ENCODE assay signal across 8 cellular contexts in genomic region chr3:186932281-186933181, GRCh38. TPM values are rescaled to one million over a fixed set of nuclear protein-coding genes. Genes with fewer than 3 reads are reported as not detected.
DNase-seq lines count a peak whose midpoint lies in the region; ATAC-seq lines count a peak whose summit lies in the region.

No MANE protein-coding gene starts in this region.

- H3K9me3 ChIP-seq in ectodermal cell (ENCODE audit: control insufficient read depth, low read length) = no peaks in the 10 kb centered on the region

- peak overlapping the region; percentile 96 for H3K4me3 Mint-ChIP-seq in natural killer cell treated with Interleukin-12 subunit alpha and Interleukin-12 subunit beta and Interleukin-15 and Interleukin-18, amount 100 ng/mL, for 72 hours

- no peak for ATAC-seq in natural killer cell treated with Interleukin-12 subunit alpha and Interleukin-12 subunit beta and Interleukin-15 and Interleukin-18, amount 100 ng/mL, for 72 hours
- no peak for ATAC-seq in GM18858 (IDR thresholded peaks at IDR 0.05; ENCODE audit: unreplicated experiment)
- no peak for ATAC-seq in GM21619 (IDR thresholded peaks at IDR 0.05; ENCODE audit: unreplicated experiment)

- H3K4me1 Mint-ChIP-seq in natural killer cell treated with Interleukin-12 subunit alpha and Interleukin-12 subunit beta and Interleukin-15 and Interleukin-18, amount 100 ng/mL, for 72 hours (ENCODE audit: low read depth in 2 of 2) = peaks cover 57 to 62% of the 10 kb centered on the region in 2 donors

- peak overlapping the region; percentile 86 to 91 for H3K27ac Mint-ChIP-seq in natural killer cell treated with Interleukin-12 subunit alpha and Interleukin-12 subunit beta and Interleukin-15 and Interleukin-18, amount 100 ng/mL, for 72 hours

- peaks cover 3% of the 10 kb centered on the region for H3K27me3 ChIP-seq in ectodermal cell (ENCODE audit: control insufficient read depth, insufficient read depth, low read length, poor library complexity, severe bottlenecking)

- peaks cover 13% of the 10 kb centered on the region for H3K4me1 ChIP-seq in ectodermal cell (ENCODE audit: control insufficient read depth, insufficient read depth, low read length)

- no peaks in the 10 kb centered on the region for H3K9me3 Mint-ChIP-seq in natural killer cell treated with Interleukin-12 subunit alpha and Interleukin-12 subunit beta and Interleukin-15 and Interleukin-18, amount 100 ng/mL, for 72 hours

- H3K36me3 ChIP-seq in ectodermal cell (ENCODE audit: control insufficient read depth, insufficient read depth, low read length) = no peaks in the 10 kb centered on the region

- H3K27me3 Mint-ChIP-seq in natural killer cell treated with Interleukin-12 subunit alpha and Interleukin-12 subunit beta and Interleukin-15 and Interleukin-18, amount 100 ng/mL, for 72 hours = no peaks in the 10 kb centered on the region

- peak overlapping the region; percentile 78 for H3K4me3 ChIP-seq in GM08714 (ENCODE audit: low read length)
- H3K4me3 ChIP-seq in ectodermal cell (ENCODE audit: insufficient read depth, low read depth, low read length) = peak overlapping the region; percentile 75

- DNase-seq in OCI-M1 (lab: John Stamatoyannopoulos, UW) = peak; percentile 55
- DNase-seq in natural killer cell treated with Interleukin-12 subunit alpha and Interleukin-12 subunit beta and Interleukin-15 and Interleukin-18, amount 100 ng/mL, for 72 hours (ENCODE audit: low spot score) = no peak
- no peak for DNase-seq in activated CD4-positive, CD25-positive, alpha-beta regulatory T cell treated with anti-CD3 and anti-CD28 coated beads, Interleukin-2, amount 50 U/mL, for 72 hours
- no peak for DNase-seq in NK-92 (lab: John Stamatoyannopoulos, UW; ENCODE audit: unreplicated experiment)

- 34 to 41% methylated on average over 15 of the region's 15 CpGs for WGBS in ectodermal cell, 2 experiments

- peaks cover 30% of the 10 kb centered on the region for H3K36me3 Mint-ChIP-seq in natural killer cell treated with Interleukin-12 subunit alpha and Interleukin-12 subunit beta and Interleukin-15 and Interleukin-18, amount 100 ng/mL, for 72 hours

- peak overlapping the region; percentile 52 for H3K27ac ChIP-seq in ectodermal cell (ENCODE audit: insufficient read depth, low read depth, low read length, poor library complexity, severe bottlenecking)

RNA-seq across cellular contexts. Expression of gene ST6GAL1, which starts 2.2 kb away (rescaled TPM):
- 69.5 TPM for polyA plus RNA-seq in ectodermal cell (2013, experiment 1 of 4)
- polyA plus RNA-seq in ectodermal cell (2013, experiment 2 of 4) = 60.2 TPM
- polyA plus RNA-seq in ectodermal cell (2013, experiment 3 of 4) = 41.4 TPM
- 50.6 TPM for polyA plus RNA-seq in ectodermal cell (2013, experiment 4 of 4)
- total RNA-seq in natural killer cell treated with Interleukin-12 subunit alpha and Interleukin-12 subunit beta and Interleukin-15 and Interleukin-18, amount 100 ng/mL, for 72 hours = 100 to 1,000 TPM; 179 to 304 TPM
